15 cellular contexts compared by ENCODE assay signal in the genomic region with DNA sequence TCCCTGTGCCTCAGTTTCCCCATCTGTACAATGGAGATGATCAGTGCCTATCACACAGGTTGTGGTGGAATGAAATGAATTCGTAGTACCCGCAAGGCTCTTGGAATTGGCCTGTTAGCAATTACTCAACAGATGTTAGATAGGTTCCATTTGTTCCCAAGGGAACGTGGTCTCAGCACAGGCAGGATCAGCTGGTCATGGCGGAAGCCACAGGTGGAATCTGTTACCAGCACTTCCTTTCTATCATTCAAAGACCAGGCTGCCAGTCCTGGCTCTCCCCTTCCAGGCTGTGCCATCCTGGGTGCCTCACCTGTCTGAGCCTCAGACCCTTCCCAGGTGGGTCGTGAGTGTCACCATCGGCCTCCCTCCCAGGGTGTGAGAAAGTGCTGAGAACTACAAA.
"Had no signal": no experiment of that assay in that cellular context is flagged by ENCODE, and none has a peak within 500 bp of the region (broad histone marks: within the 10 kb centered on the region; RNA-seq: fewer than 3 reads in every experiment).

No MANE protein-coding gene starts in this region.

- DNase-seq: activated B cell treated with CpG ODN at 0.5 μM for 24 hours; activated CD4-positive, alpha-beta memory T cell treated with anti-CD3 and anti-CD28 coated beads for 36 hours; activated CD4-positive, alpha-beta T cell treated with anti-CD3 and anti-CD28 coated beads for 4 hours; activated naive CD4-positive, alpha-beta T cell; activated naive CD8-positive, alpha-beta T cell treated with anti-CD3 and anti-CD28 coated beads for 36 hours; amniotic stem cell; dermis blood vessel endothelial cell; effector memory CD8-positive, alpha-beta T cell; left ventricle myocardium superior; occipital lobe; posterior cingulate gyrus; stimulated activated CD8-positive, alpha-beta memory T cell treated with anti-CD3 and anti-CD28 coated beads, Interleukin-4, amount 100 ng/mL, for 48 hours; stimulated activated naive CD4-positive, alpha-beta T cell treated with Interleukin-2 at 50 U/mL for 16 hours; thyroid gland had no signal

- H3K27ac Mint-ChIP-seq: activated B cell treated with CpG ODN at 0.5 μM for 24 hours; activated CD4-positive, alpha-beta memory T cell treated with anti-CD3 and anti-CD28 coated beads for 36 hours; activated naive CD8-positive, alpha-beta T cell treated with anti-CD3 and anti-CD28 coated beads for 36 hours; activated T-helper 17 cell treated with anti-CD3 and anti-CD28 coated beads, Interleukin-2, amount 50 U/mL, for 72 hours; effector memory CD8-positive, alpha-beta T cell had no signal

- H3K36me3 Mint-ChIP-seq: activated CD4-positive, alpha-beta memory T cell treated with anti-CD3 and anti-CD28 coated beads for 36 hours; activated naive CD8-positive, alpha-beta T cell treated with anti-CD3 and anti-CD28 coated beads for 36 hours had no signal

- H3K4me1 Mint-ChIP-seq: activated B cell treated with CpG ODN at 0.5 μM for 24 hours; activated naive CD8-positive, alpha-beta T cell treated with anti-CD3 and anti-CD28 coated beads for 36 hours had no signal

- ATAC-seq: activated T-helper 17 cell treated with anti-CD3 and anti-CD28 coated beads, Interleukin-2, amount 50 U/mL, for 72 hours; effector memory CD8-positive, alpha-beta T cell; left ventricle myocardium superior had no signal

- H3K4me3 Mint-ChIP-seq: activated B cell treated with CpG ODN at 0.5 μM for 24 hours; activated CD4-positive, alpha-beta memory T cell treated with anti-CD3 and anti-CD28 coated beads for 36 hours; activated naive CD8-positive, alpha-beta T cell treated with anti-CD3 and anti-CD28 coated beads for 36 hours; activated T-helper 17 cell treated with anti-CD3 and anti-CD28 coated beads, Interleukin-2, amount 50 U/mL, for 72 hours; effector memory CD8-positive, alpha-beta T cell had no signal

- H3K9me3 Mint-ChIP-seq: activated B cell treated with CpG ODN at 0.5 μM for 24 hours; activated naive CD8-positive, alpha-beta T cell treated with anti-CD3 and anti-CD28 coated beads for 36 hours; effector memory CD8-positive, alpha-beta T cell had no signal
